ENCODE assay signal across 8 cellular contexts in genomic region chr19:39405930-39406655, GRCh38. TPM values are rescaled to one million over a fixed set of nuclear protein-coding genes. Genes with fewer than 3 reads are reported as not detected.
DNase-seq lines count a peak whose midpoint lies in the region; ATAC-seq, FAIRE-seq and TF ChIP-seq lines count a peak whose summit lies in the region.

No MANE protein-coding gene starts in this region.

- H3K36me3 ChIP-seq in Peyer's patch, result peaks cover 0 to 20% (median 4%) of the 10 kb centered on the region in 3 donors
- H3K36me3 ChIP-seq in iPS-15b (ENCODE audit: control insufficient read depth, insufficient read depth, low read length), result peaks cover 10% of the 10 kb centered on the region

- FAIRE-seq in GM12892 (lab: Jason Lieb, UNC), result peak; percentile 80

- H3K4me3 ChIP-seq in Peyer's patch, result peak overlapping the region; percentile 78 to 96 (median 92)
- H3K4me3 ChIP-seq in iPS-15b (ENCODE audit: low read depth, low read length), result peak overlapping the region; percentile 72

- H3K4me1 ChIP-seq in Peyer's patch, result peaks cover 5 to 48% (median 38%) of the 10 kb centered on the region in 4 donors
- H3K4me1 ChIP-seq in iPS-15b (ENCODE audit: control insufficient read depth, insufficient read depth, low read length), result peaks cover 23% of the 10 kb centered on the region

- H3K9me3 ChIP-seq in Peyer's patch (no peaks in the 10 kb centered on the region), iPS-15b (ENCODE audit: control insufficient read depth, insufficient read depth, low read length) (no peaks in the 10 kb centered on the region)

- DNase-seq in GM12892 (ENCODE audit: insufficient read length) (no peak), Peyer's patch (peak in 2 of 3 donors; percentile 95 to 96), HuH-7 (ENCODE audit: low spot score) (no peak)
- DNase-seq in activated naive CD4-positive, alpha-beta T cell treated with anti-CD3 and anti-CD28 coated beads, Interleukin-2, amount 50 U/mL, for 16 hours, result peak; percentile 87
- peak in 3 of 4 experiments; percentile 60 to 84 (median 82) for DNase-seq in stimulated activated CD4-positive, alpha-beta T cell treated with anti-CD3 and anti-CD28 coated beads, Interleukin-1b, Interleukin-23, amount 100 ng/mL, for 24 hours (ENCODE audit: low read depth in 4 of 4, low spot score in 1 of 4)

- TF ChIP-seq CTCF in Peyer's patch (IDR thresholded peaks at IDR 0.05), result no peak

- no peak for ATAC-seq in GM19395 (IDR thresholded peaks at IDR 0.05; ENCODE audit: unreplicated experiment)
- ATAC-seq in HG03520 (IDR thresholded peaks at IDR 0.05; ENCODE audit: unreplicated experiment), result no peak

- H3K9ac ChIP-seq in iPS-15b (ENCODE audit: low read depth, low read length), result no peak overlapping the region

- H3K27me3 ChIP-seq in Peyer's patch (no peaks in the 10 kb centered on the region), iPS-15b (ENCODE audit: control insufficient read depth, insufficient read depth, low read length) (no peaks in the 10 kb centered on the region)

- no peak for TF ChIP-seq POLR2A in GM12892 (IDR thresholded peaks at IDR 0.05; ENCODE audit: low read depth, low read length)
- TF ChIP-seq POLR2A in Peyer's patch (IDR thresholded peaks at IDR 0.05), result peak in 1 of 2 donors; percentile 49

- H3K27ac ChIP-seq in Peyer's patch, result peak overlapping the region; percentile 98 to 100 (median 100)

RNA-seq across cellular contexts. Expression of gene ZFP36, which starts 0.6 kb away (rescaled TPM):
- polyA plus RNA-seq in GM12892 (2012; ENCODE audit: missing spikeins), result 29.0 TPM
- total RNA-seq in Peyer's patch, result 100 to 1,000 TPM; 183 to 682 (median 309) TPM

RNA-seq across cellular contexts. Expression of gene PLEKHG2, which starts 6.4 kb away (rescaled TPM):
- polyA plus RNA-seq in GM12892 (2012; ENCODE audit: missing spikeins), result 14.7 TPM
- total RNA-seq in Peyer's patch, result 10 to 100 TPM in 3 of 4 donors, 1 to 10 TPM in 1; 7.7 to 42.1 (median 16.1) TPM

RNA-seq across cellular contexts. Expression of gene MED29, which starts 14.9 kb away (rescaled TPM):
- polyA plus RNA-seq in GM12892 (2012; ENCODE audit: missing spikeins), result 9.6 TPM
- 10 to 100 TPM; 25.4 to 52.8 (median 41.0) TPM for total RNA-seq in Peyer's patch

RNA-seq across cellular contexts. Expression of gene PAF1, which starts 15.2 kb away (rescaled TPM):
- 24.4 TPM for polyA plus RNA-seq in GM12892 (2012; ENCODE audit: missing spikeins)
- 10 to 100 TPM; 22.2 to 47.3 (median 37.7) TPM for total RNA-seq in Peyer's patch

RNA-seq across cellular contexts. Expression of gene RPS16, which starts 29.7 kb away (rescaled TPM):
- polyA plus RNA-seq in GM12892 (2012; ENCODE audit: missing spikeins), result 4,399 TPM
- 1,000 to 10,000 TPM in 1 of 4 donors, 100 to 1,000 TPM in 3; 443 to 1,406 (median 686) TPM for total RNA-seq in Peyer's patch

Comparison
In these comparisons a context has a peak if more than half of its experiments do, and no peak if none do; other contexts are left out.
1. DNase-seq: peak in Peyer's patch (2 of 3), activated naive CD4-positive, alpha-beta T cell treated with anti-CD3 and anti-CD28 coated beads, Interleukin-2, amount 50 U/mL, for 16 hours (single experiment) and stimulated activated CD4-positive, alpha-beta T cell treated with anti-CD3 and anti-CD28 coated beads, Interleukin-1b, Interleukin-23, amount 100 ng/mL, for 24 hours (3 of 4); none in GM12892 (single experiment) and HuH-7 (single experiment).